8 cellular contexts compared by ENCODE assay signal in genomic region chr20:36572701-36573102, GRCh38. TPM values are rescaled to one million over a fixed set of nuclear protein-coding genes. Genes with fewer than 3 reads are reported as not detected.
DNase-seq lines count a peak whose midpoint lies in the region; ATAC-seq, FAIRE-seq and TF ChIP-seq lines count a peak whose summit lies in the region.

No MANE protein-coding gene starts in this region.

- H3K4me3 ChIP-seq in HUES48 (ENCODE audit: low read depth, low read length) (peak overlapping the region; percentile 68), subcutaneous abdominal adipose tissue (ENCODE audit: low read depth in 1 of 5, low read length in 5 of 5) (peak overlapping the region; percentile 53 to 78 (median 65)), WERI-Rb-1 (ENCODE audit: low read depth, low read length) (no peak overlapping the region)

- H3K27me3 Mint-ChIP-seq in activated CD4-positive, alpha-beta memory T cell treated with anti-CD3 and anti-CD28 coated beads for 36 hours, result no peaks in the 10 kb centered on the region
- H3K27me3 Mint-ChIP-seq in effector memory CD8-positive, alpha-beta T cell, result no peaks in the 10 kb centered on the region
- no peaks in the 10 kb centered on the region for H3K27me3 Mint-ChIP-seq in natural killer cell (ENCODE audit: low read depth in 2 of 2)

- H3K36me3 ChIP-seq in HUES48 (ENCODE audit: control insufficient read depth, insufficient read depth, low read length), result peaks cover 3% of the 10 kb centered on the region; the same call in 1 of the 2 replicates
- H3K36me3 ChIP-seq in subcutaneous abdominal adipose tissue (ENCODE audit: control insufficient read depth in 5 of 5, insufficient read depth in 5 of 5, low read length in 5 of 5), result no peaks in the 10 kb centered on the region
- no peaks in the 10 kb centered on the region; the same call in 1 of the 2 replicates for H3K36me3 ChIP-seq in WERI-Rb-1

- ATAC-seq in effector memory CD8-positive, alpha-beta T cell (replicated peaks), result peak; percentile 57
- peak; percentile 46 to 64 (median 58) for ATAC-seq in natural killer cell

- FAIRE-seq in GM19239 (lab: Jason Lieb, UNC), result no peak

- peak overlapping the region; percentile 92 for H3K27ac Mint-ChIP-seq in activated CD4-positive, alpha-beta memory T cell treated with anti-CD3 and anti-CD28 coated beads for 36 hours
- peak overlapping the region; percentile 95 to 97 for H3K27ac Mint-ChIP-seq in effector memory CD8-positive, alpha-beta T cell
- H3K27ac Mint-ChIP-seq in natural killer cell, result peak overlapping the region; percentile 90 to 93

- intact Hi-C loops in activated CD4-positive, alpha-beta memory T cell treated with anti-CD3 and anti-CD28 coated beads for 36 hours (cut with micrococcal nuclease), result loop anchor here (1.0 to 2.0 kb wide), 6 partner anchors 16 to 174 kb away; partner anchors contain the start of genes NDRG3 and RAB5IF
- intact Hi-C loops in natural killer cell (cut with micrococcal nuclease), result loop anchor here (1.0 to 5.0 kb wide), 2 partner anchors 33 to 75 kb away; partner anchors contain the start of genes RAB5IF and SLA2

- H3K27me3 ChIP-seq in HUES48 (ENCODE audit: control insufficient read depth, insufficient read depth, low read length), result no peaks in the 10 kb centered on the region
- no peaks in the 10 kb centered on the region for H3K27me3 ChIP-seq in subcutaneous abdominal adipose tissue (ENCODE audit: control insufficient read depth in 5 of 5, insufficient read depth in 4 of 5, low read length in 5 of 5)
- H3K27me3 ChIP-seq in WERI-Rb-1 (ENCODE audit: insufficient read depth, low read depth, severe bottlenecking), result no peaks in the 10 kb centered on the region

- peak overlapping the region; percentile 76 for H3K4me3 Mint-ChIP-seq in activated CD4-positive, alpha-beta memory T cell treated with anti-CD3 and anti-CD28 coated beads for 36 hours
- peak overlapping the region; percentile 76 to 83 for H3K4me3 Mint-ChIP-seq in effector memory CD8-positive, alpha-beta T cell
- H3K4me3 Mint-ChIP-seq in natural killer cell, result peak overlapping the region; percentile 86

- H3K9ac ChIP-seq in HUES48 (ENCODE audit: low read depth, low read length) (peak overlapping the region; percentile 75), subcutaneous abdominal adipose tissue (ENCODE audit: low read length in 5 of 5) (peak overlapping the region in 4 of 5 donors; percentile 34 to 84 (median 77))

- H3K27ac ChIP-seq in HUES48 (ENCODE audit: low read depth, low read length) (peak overlapping the region; percentile 97), subcutaneous abdominal adipose tissue (ENCODE audit: low read depth, low read length) (peak overlapping the region; percentile 91), WERI-Rb-1 (no peak overlapping the region)

- H3K4me1 ChIP-seq in HUES48 (ENCODE audit: control insufficient read depth, insufficient read depth, low read length) (peaks cover 41% of the 10 kb centered on the region), subcutaneous abdominal adipose tissue (ENCODE audit: control insufficient read depth in 5 of 5, insufficient read depth in 5 of 5, low read length in 5 of 5) (peaks cover 2 to 27% (median 24%) of the 10 kb centered on the region in 5 donors)

- no peaks in the 10 kb centered on the region for H3K9me3 Mint-ChIP-seq in activated CD4-positive, alpha-beta memory T cell treated with anti-CD3 and anti-CD28 coated beads for 36 hours
- no peaks in the 10 kb centered on the region for H3K9me3 Mint-ChIP-seq in effector memory CD8-positive, alpha-beta T cell
- H3K9me3 Mint-ChIP-seq in natural killer cell, result no peaks in the 10 kb centered on the region

- CTCF ChIA-PET in activated CD4-positive, alpha-beta memory T cell treated with anti-CD3 and anti-CD28 coated beads for 36 hours (lab: Charles Lee), result interaction anchor here (0.9 to 5.6 kb wide), 3 partner anchors 23 to 40 kb away, joined by 3 to 40 read pairs (median 3); partner anchors contain the start of gene RAB5IF

- POLR2A ChIA-PET in activated CD4-positive, alpha-beta memory T cell treated with anti-CD3 and anti-CD28 coated beads for 36 hours (lab: Charles Lee), result interaction anchor here (0.8 to 5.1 kb wide), 7 partner anchors 16 to 619 kb away, joined by 3 to 51 read pairs (median 6); partner anchors contain the start of genes RAB5IF, SCAND1 and SLA2

- H3K36me3 Mint-ChIP-seq in activated CD4-positive, alpha-beta memory T cell treated with anti-CD3 and anti-CD28 coated beads for 36 hours, result peaks cover 9% of the 10 kb centered on the region
- H3K36me3 Mint-ChIP-seq in effector memory CD8-positive, alpha-beta T cell (ENCODE audit: insufficient read depth), result peaks cover 19% of the 10 kb centered on the region
- H3K36me3 Mint-ChIP-seq in natural killer cell, result no peaks in the 10 kb centered on the region

- H3K9me3 ChIP-seq in HUES48 (ENCODE audit: control insufficient read depth, insufficient read depth, low read length) (no peaks in the 10 kb centered on the region), subcutaneous abdominal adipose tissue (ENCODE audit: control insufficient read depth in 5 of 5, low read length in 5 of 5) (no peaks in the 10 kb centered on the region), WERI-Rb-1 (ENCODE audit: severe bottlenecking) (no peaks in the 10 kb centered on the region)

- DNase-seq in GM19239 (ENCODE audit: insufficient read length, low spot score), result peak; percentile 44
- DNase-seq in activated CD4-positive, alpha-beta memory T cell treated with anti-CD3 and anti-CD28 coated beads for 36 hours, result peak; percentile 87
- DNase-seq in effector memory CD8-positive, alpha-beta T cell, result peak in 2 of 3 experiments; percentile 50 to 54
- peak; percentile 55 for DNase-seq in natural killer cell
- DNase-seq in WERI-Rb-1, result no peak
- no peak for DNase-seq in NOMO-1 treated with DMSO at 0.1 percent for 48 hours (lab: John Stamatoyannopoulos, UW; ENCODE audit: unreplicated experiment)

- no peak for TF ChIP-seq CTCF in natural killer cell (IDR thresholded peaks at IDR 0.05)
- TF ChIP-seq CTCF in WERI-Rb-1 (IDR thresholded peaks at IDR 0.05; ENCODE audit: low read depth, low read length), result no peak

- peaks cover 33% of the 10 kb centered on the region for H3K4me1 Mint-ChIP-seq in activated CD4-positive, alpha-beta memory T cell treated with anti-CD3 and anti-CD28 coated beads for 36 hours (ENCODE audit: low read depth)
- peaks cover 29% of the 10 kb centered on the region in 2 donors for H3K4me1 Mint-ChIP-seq in effector memory CD8-positive, alpha-beta T cell (ENCODE audit: low read depth in 2 of 2)
- peaks cover 28 to 31% of the 10 kb centered on the region in 2 donors for H3K4me1 Mint-ChIP-seq in natural killer cell

RNA-seq across cellular contexts. Expression of gene TGIF2, which starts 0.7 kb away (rescaled TPM):
- total RNA-seq in activated CD4-positive, alpha-beta memory T cell treated with anti-CD3 and anti-CD28 coated beads for 36 hours, result 10 to 100 TPM; 39.7 to 43.0 TPM
- 10 to 100 TPM; 19.9 to 28.5 (median 25.9) TPM for total RNA-seq in natural killer cell

RNA-seq across cellular contexts. Expression of gene MYL9, which starts 31.4 kb away (rescaled TPM):
- under 1 TPM; 0.12 to 0.29 TPM for total RNA-seq in activated CD4-positive, alpha-beta memory T cell treated with anti-CD3 and anti-CD28 coated beads for 36 hours
- total RNA-seq in natural killer cell, result 10 to 100 TPM in 1 of 3 donors, 1 to 10 TPM in 2; 2.7 to 13.5 (median 2.7) TPM

RNA-seq across cellular contexts. Expression of gene RAB5IF, which starts 32.9 kb away (rescaled TPM):
- 100 to 1,000 TPM; 113 to 114 TPM for total RNA-seq in activated CD4-positive, alpha-beta memory T cell treated with anti-CD3 and anti-CD28 coated beads for 36 hours
- total RNA-seq in natural killer cell, result 100 to 1,000 TPM; 158 to 265 (median 247) TPM

Comparison
In these comparisons a context has a peak if more than half of its experiments do, and no peak if none do; other contexts are left out.
1. DNase-seq: peak in GM19239 (single experiment), activated CD4-positive, alpha-beta memory T cell treated with anti-CD3 and anti-CD28 coated beads for 36 hours (single experiment), effector memory CD8-positive, alpha-beta T cell (2 of 3) and natural killer cell (single experiment); none in WERI-Rb-1 (single experiment) and NOMO-1 treated with DMSO at 0.1 percent for 48 hours (single experiment).
2. Peak in every context shown above with its lines, with median percentiles within 50 percentile points of each other: H3K27ac Mint-ChIP-seq and H3K4me3 Mint-ChIP-seq.